1 cellular context compared by ENCODE assay signal in the genomic region with DNA sequence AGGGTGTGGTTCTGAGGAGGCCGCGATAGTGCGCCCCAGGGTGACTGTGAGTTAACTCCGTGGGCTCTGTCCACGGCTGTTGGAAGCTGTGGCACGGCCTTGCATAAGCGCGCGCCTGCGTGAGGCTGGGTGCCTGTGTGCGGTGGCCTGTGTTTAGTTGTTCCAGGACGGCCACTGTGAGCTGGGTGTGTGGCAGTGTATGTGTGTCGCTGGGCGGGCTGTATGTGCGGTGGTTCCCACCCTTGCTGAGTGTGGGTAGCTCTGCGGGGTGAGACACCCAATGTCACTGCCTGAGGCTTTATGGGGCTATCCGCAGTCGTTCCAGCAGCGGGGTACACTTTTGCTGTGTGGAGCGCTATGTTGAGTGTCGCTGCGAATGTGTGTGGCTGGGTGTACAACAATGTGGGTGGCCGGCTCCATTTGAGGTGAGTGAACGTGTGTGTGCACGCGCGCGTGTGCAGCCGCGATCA.
TF ChIP-seq lines count a peak whose summit lies in the region.

No MANE protein-coding gene starts in this region.

TF ChIP-seq in K562, 482 proteins besides CTCF, POLR2A, EP300 and RAD21 (continued from another document and continues in another):
- TF ChIP-seq ZNF592 (IDR thresholded peaks at IDR 0.05) (no peak), SETDB1 (IDR thresholded peaks at IDR 0.05; ENCODE audit: low read length) (no peak), KDM4B (IDR thresholded peaks at IDR 0.05; ENCODE audit: borderline replicate concordance in 2 of 2, low read depth in 1 of 2) (no peak; a peak in 1 of 4 replicates), IRF1 (CRISPR knock-in tag; IDR thresholded peaks at IDR 0.05; ENCODE audit: borderline replicate concordance) (no peak), LARP7 (IDR thresholded peaks at IDR 0.05) (no peak), NEUROD1 (IDR thresholded peaks at IDR 0.05; ENCODE audit: borderline replicate concordance, low read depth, low read length, partially characterized antibody) (peak; percentile 8), ASH1L (IDR thresholded peaks at IDR 0.05; ENCODE audit: borderline replicate concordance, low read depth, partially characterized antibody) (no peak), BMI1 (IDR thresholded peaks at IDR 0.05; ENCODE audit: low read length) (no peak), POLR2AphosphoS2 (IDR thresholded peaks at IDR 0.05; ENCODE audit: low read length) (no peak), LEF1 (IDR thresholded peaks at IDR 0.05) (no peak), KLF10 (CRISPR knock-in tag; IDR thresholded peaks at IDR 0.05) (no peak), DLX4 (CRISPR knock-in tag; IDR thresholded peaks at IDR 0.05) (no peak), ETV1 (tag; conservative IDR thresholded peaks at IDR 0.05; ENCODE audit: low read depth) (no peak), RBM15 (IDR thresholded peaks at IDR 0.05; ENCODE audit: insufficient read depth, low read length) (no peak), MEF2D (tag; conservative IDR thresholded peaks at IDR 0.05; ENCODE audit: low read depth) (0 out of 2 replicates have a peak, but pooled peaks have one; percentile 7), MAFK (IDR thresholded peaks at IDR 0.05; ENCODE audit: low read length) (no peak), HNRNPL (IDR thresholded peaks at IDR 0.05; ENCODE audit: low read depth, low read length) (no peak), ZNF551 (CRISPR knock-in tag; IDR thresholded peaks at IDR 0.05) (no peak), PPARD (CRISPR knock-in tag; IDR thresholded peaks at IDR 0.05) (no peak), NELFE (IDR thresholded peaks at IDR 0.05; ENCODE audit: insufficient read depth, insufficient read length) (no peak), HDAC6 (IDR thresholded peaks at IDR 0.05; ENCODE audit: low read depth, low read length) (no peak), ZNF780A (CRISPR knock-in tag; IDR thresholded peaks at IDR 0.05) (no peak), ZBTB1 (CRISPR knock-in tag; IDR thresholded peaks at IDR 0.05; ENCODE audit: borderline replicate concordance, low read depth) (no peak), CREM (IDR thresholded peaks at IDR 0.05; ENCODE audit: low read depth) (0 out of 2 replicates have a peak, but pooled peaks have one; percentile 3), ZSCAN29 (IDR thresholded peaks at IDR 0.05) (no peak), LCOR (CRISPR knock-in tag; IDR thresholded peaks at IDR 0.05) (no peak), SUPT5H (IDR thresholded peaks at IDR 0.05) (peak; percentile 42), GMEB1 (CRISPR knock-in tag; IDR thresholded peaks at IDR 0.05) (no peak), ZNF785 (CRISPR knock-in tag; IDR thresholded peaks at IDR 0.05) (no peak), MITF (IDR thresholded peaks at IDR 0.05) (no peak), TSC22D4 (tag; IDR thresholded peaks at IDR 0.05) (no peak), ZNF354B (CRISPR knock-in tag; IDR thresholded peaks at IDR 0.05) (no peak), ZNF174 (CRISPR knock-in tag; IDR thresholded peaks at IDR 0.05) (no peak), ZNF184 (CRISPR knock-in tag; IDR thresholded peaks at IDR 0.05) (no peak), NFIC (IDR thresholded peaks at IDR 0.05) (no peak; the same call in 1 of the 2 replicates), ZNF77 (CRISPR knock-in tag; IDR thresholded peaks at IDR 0.05) (no peak), PRPF4 (IDR thresholded peaks at IDR 0.05; ENCODE audit: insufficient read depth, low read depth, low read length, poor library complexity, severe bottlenecking) (no peak), SREBF2 (CRISPR knock-in tag; IDR thresholded peaks at IDR 0.05) (no peak), GABPA (tag; conservative IDR thresholded peaks at IDR 0.05; ENCODE audit: low read depth) (no peak), ESRRA (IDR thresholded peaks at IDR 0.05; ENCODE audit: borderline replicate concordance, low read depth) (no peak), POLR2AphosphoS5 (IDR thresholded peaks at IDR 0.05; ENCODE audit: control insufficient read depth, insufficient read depth, low read depth, low read length) (no peak), SMARCA4 (IDR thresholded peaks at IDR 0.05) (peak; percentile 40), GABPB1 (CRISPR knock-in tag; IDR thresholded peaks at IDR 0.05) (peak; percentile 62; the same call in 1 of the 2 replicates), EGR1 (conservative IDR thresholded peaks at IDR 0.05) (no peak), KAT7 (CRISPR knock-in tag; IDR thresholded peaks at IDR 0.05; ENCODE audit: borderline replicate concordance) (no peak)
- TF ChIP-seq, protein P1, sequence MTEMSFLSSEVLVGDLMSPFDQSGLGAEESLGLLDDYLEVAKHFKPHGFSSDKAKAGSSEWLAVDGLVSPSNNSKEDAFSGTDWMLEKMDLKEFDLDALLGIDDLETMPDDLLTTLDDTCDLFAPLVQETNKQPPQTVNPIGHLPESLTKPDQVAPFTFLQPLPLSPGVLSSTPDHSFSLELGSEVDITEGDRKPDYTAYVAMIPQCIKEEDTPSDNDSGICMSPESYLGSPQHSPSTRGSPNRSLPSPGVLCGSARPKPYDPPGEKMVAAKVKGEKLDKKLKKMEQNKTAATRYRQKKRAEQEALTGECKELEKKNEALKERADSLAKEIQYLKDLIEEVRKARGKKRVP (CRISPR knock-in tag; IDR thresholded peaks at IDR 0.05), result no peak
- TF ChIP-seq, protein P2, sequence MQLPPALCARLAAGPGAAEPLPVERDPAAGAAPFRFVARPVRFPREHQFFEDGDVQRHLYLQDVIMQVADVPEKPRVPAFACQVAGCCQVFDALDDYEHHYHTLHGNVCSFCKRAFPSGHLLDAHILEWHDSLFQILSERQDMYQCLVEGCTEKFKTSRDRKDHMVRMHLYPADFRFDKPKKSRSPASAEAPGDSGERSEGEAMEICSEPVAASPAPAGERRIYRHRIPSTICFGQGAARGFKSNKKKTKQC (CRISPR knock-in tag; IDR thresholded peaks at IDR 0.05), result no peak
- TF ChIP-seq, protein P3, sequence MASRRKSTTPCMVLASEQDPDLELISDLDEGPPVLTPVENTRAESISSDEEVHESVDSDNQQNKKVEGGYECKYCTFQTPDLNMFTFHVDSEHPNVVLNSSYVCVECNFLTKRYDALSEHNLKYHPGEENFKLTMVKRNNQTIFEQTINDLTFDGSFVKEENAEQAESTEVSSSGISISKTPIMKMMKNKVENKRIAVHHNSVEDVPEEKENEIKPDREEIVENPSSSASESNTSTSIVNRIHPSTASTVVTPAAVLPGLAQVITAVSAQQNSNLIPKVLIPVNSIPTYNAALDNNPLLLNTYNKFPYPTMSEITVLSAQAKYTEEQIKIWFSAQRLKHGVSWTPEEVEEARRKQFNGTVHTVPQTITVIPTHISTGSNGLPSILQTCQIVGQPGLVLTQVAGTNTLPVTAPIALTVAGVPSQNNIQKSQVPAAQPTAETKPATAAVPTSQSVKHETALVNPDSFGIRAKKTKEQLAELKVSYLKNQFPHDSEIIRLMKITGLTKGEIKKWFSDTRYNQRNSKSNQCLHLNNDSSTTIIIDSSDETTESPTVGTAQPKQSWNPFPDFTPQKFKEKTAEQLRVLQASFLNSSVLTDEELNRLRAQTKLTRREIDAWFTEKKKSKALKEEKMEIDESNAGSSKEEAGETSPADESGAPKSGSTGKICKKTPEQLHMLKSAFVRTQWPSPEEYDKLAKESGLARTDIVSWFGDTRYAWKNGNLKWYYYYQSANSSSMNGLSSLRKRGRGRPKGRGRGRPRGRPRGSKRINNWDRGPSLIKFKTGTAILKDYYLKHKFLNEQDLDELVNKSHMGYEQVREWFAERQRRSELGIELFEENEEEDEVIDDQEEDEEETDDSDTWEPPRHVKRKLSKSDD (conservative IDR thresholded peaks at IDR 0.05; ENCODE audit: low read length), result no peak
- TF ChIP-seq, protein P4, sequence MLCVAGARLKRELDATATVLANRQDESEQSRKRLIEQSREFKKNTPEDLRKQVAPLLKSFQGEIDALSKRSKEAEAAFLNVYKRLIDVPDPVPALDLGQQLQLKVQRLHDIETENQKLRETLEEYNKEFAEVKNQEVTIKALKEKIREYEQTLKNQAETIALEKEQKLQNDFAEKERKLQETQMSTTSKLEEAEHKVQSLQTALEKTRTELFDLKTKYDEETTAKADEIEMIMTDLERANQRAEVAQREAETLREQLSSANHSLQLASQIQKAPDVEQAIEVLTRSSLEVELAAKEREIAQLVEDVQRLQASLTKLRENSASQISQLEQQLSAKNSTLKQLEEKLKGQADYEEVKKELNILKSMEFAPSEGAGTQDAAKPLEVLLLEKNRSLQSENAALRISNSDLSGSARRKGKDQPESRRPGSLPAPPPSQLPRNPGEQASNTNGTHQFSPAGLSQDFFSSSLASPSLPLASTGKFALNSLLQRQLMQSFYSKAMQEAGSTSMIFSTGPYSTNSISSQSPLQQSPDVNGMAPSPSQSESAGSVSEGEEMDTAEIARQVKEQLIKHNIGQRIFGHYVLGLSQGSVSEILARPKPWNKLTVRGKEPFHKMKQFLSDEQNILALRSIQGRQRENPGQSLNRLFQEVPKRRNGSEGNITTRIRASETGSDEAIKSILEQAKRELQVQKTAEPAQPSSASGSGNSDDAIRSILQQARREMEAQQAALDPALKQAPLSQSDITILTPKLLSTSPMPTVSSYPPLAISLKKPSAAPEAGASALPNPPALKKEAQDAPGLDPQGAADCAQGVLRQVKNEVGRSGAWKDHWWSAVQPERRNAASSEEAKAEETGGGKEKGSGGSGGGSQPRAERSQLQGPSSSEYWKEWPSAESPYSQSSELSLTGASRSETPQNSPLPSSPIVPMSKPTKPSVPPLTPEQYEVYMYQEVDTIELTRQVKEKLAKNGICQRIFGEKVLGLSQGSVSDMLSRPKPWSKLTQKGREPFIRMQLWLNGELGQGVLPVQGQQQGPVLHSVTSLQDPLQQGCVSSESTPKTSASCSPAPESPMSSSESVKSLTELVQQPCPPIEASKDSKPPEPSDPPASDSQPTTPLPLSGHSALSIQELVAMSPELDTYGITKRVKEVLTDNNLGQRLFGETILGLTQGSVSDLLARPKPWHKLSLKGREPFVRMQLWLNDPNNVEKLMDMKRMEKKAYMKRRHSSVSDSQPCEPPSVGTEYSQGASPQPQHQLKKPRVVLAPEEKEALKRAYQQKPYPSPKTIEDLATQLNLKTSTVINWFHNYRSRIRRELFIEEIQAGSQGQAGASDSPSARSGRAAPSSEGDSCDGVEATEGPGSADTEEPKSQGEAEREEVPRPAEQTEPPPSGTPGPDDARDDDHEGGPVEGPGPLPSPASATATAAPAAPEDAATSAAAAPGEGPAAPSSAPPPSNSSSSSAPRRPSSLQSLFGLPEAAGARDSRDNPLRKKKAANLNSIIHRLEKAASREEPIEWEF (CRISPR knock-in tag; IDR thresholded peaks at IDR 0.05), result no peak
